In genomic region chr1:162182090-162182489, GRCh38 we compare ENCODE assay signal across 33 cellular contexts.
"Had no signal": no experiment of that assay in that cellular context is flagged by ENCODE, and none has a peak within 500 bp of the region (broad histone marks: within the 10 kb centered on the region; RNA-seq: fewer than 3 reads in every experiment).

No MANE protein-coding gene starts in this region.

- DNase-seq: activated effector memory CD4-positive, alpha-beta T cell treated with anti-CD3 and anti-CD28 coated beads, Interleukin-2, amount 50 U/mL, for 16 hours; activated effector memory CD4-positive, alpha-beta T cell treated with Interleukin-2 at 50 U/mL for 16 hours; activated gamma-delta T cell; activated gamma-delta T cell treated with Interleukin-2 at 50 U/mL for 16 hours; activated naive CD4-positive, alpha-beta T cell; activated naive CD4-positive, alpha-beta T cell treated with anti-CD3 and anti-CD28 coated beads for 36 hours; activated naive CD4-positive, alpha-beta T cell treated with anti-CD3 and anti-CD28 coated beads, Interleukin-2, amount 10 ng/mL, durations not matched to agents 7 days and 5 days; activated naive CD4-positive, alpha-beta T cell treated with anti-CD3 and anti-CD28 coated beads, Interleukin-2, amount 50 U/mL, for 16 hours; activated naive CD4-positive, alpha-beta T cell treated with Interleukin-2 at 50 U/mL for 16 hours; activated naive CD8-positive, alpha-beta T cell treated with anti-CD3 and anti-CD28 coated beads for 36 hours; activated naive CD8-positive, alpha-beta T cell treated with anti-CD3 and anti-CD28 coated beads, Interleukin-2, amount 10 ng/mL, durations not matched to agents 7 days and 5 days; activated naive CD8-positive, alpha-beta T cell treated with anti-CD3 and anti-CD28 coated beads, Interleukin-2, amount 50 U/mL, for 24 hours; activated T-cell treated with anti-CD3 and anti-CD28 coated beads, Interleukin-2, amount 50 U/mL, for 24 hours; activated T-cell treated with anti-CD3 and anti-CD28 coated beads, Interleukin-2, amount 50 U/mL, for 4 hours; activated T-cell treated with anti-CD3 and anti-CD28 coated beads, Interleukin-2, amount 50 U/mL, for 48 hours; activated T-cell treated with anti-CD3 and anti-CD28 coated beads, Interleukin-2, amount 50 U/mL, for 72 hours; adrenal gland; amniotic stem cell; amygdala; anterior cingulate cortex; aorta; body of pancreas; brain microvascular endothelial cell; caudate nucleus; central memory CD4-positive, alpha-beta T cell; cerebellar nuclear complex had no signal

- H3K36me3 ChIP-seq: adrenal gland, ascending aorta, brain microvascular endothelial cell, breast epithelium, cardiac muscle cell had no signal

- FAIRE-seq: astrocyte, bronchial epithelial cell had no signal

- ATAC-seq: activated naive CD4-positive, alpha-beta T cell treated with anti-CD3 and anti-CD28 coated beads, Interleukin-2, amount 50 U/mL, for 72 hours; activated naive CD8-positive, alpha-beta T cell treated with anti-CD3 and anti-CD28 coated beads, Interleukin-2, amount 50 U/mL, for 24 hours; activated T-cell treated with anti-CD3 and anti-CD28 coated beads, Interleukin-2, amount 50 U/mL, for 4 hours; activated T-cell treated with anti-CD3 and anti-CD28 coated beads, Interleukin-2, amount 50 U/mL, for 72 hours; activated T-helper 17 cell treated with anti-CD3 and anti-CD28 coated beads, Interleukin-2, amount 50 U/mL, for 72 hours; body of pancreas had no signal

- H3K27me3 ChIP-seq: adrenal gland, ascending aorta, body of pancreas, brain microvascular endothelial cell, breast epithelium, cardiac muscle cell had no signal

- H3K4me3 ChIP-seq: adrenal gland, ascending aorta, body of pancreas, breast epithelium, cardiac muscle cell had no signal

- H3K27ac ChIP-seq: adrenal gland, ascending aorta, body of pancreas, brain microvascular endothelial cell, breast epithelium, cardiac muscle cell had no signal

- H3K4me1 ChIP-seq: adrenal gland, ascending aorta, breast epithelium had no signal

- H3K9me3 ChIP-seq: adrenal gland, ascending aorta, body of pancreas, breast epithelium had no signal
